Comparison of ENCODE assay signal across 28 cellular contexts in genomic region chr12:75809745-75810144, GRCh38.
"Had no signal": no experiment of that assay in that cellular context is flagged by ENCODE, and none has a peak within 500 bp of the region (broad histone marks: within the 10 kb centered on the region; RNA-seq: fewer than 3 reads in every experiment).

No MANE protein-coding gene starts in this region.

- H2AFZ ChIP-seq: hepatocyte had no signal

- DNase-seq: activated B cell treated with CpG ODN at 0.5 μM for 24 hours; activated CD4-positive, alpha-beta T cell treated with anti-CD3 and anti-CD28 coated beads for 36 hours; activated CD4-positive, alpha-beta T cell treated with anti-CD3 and anti-CD28 coated beads, Interleukin-2, amount 50 U/mL, for 4 hours; activated CD8-positive, alpha-beta memory T cell treated with anti-CD3 and anti-CD28 coated beads for 24 hours; activated CD8-positive, alpha-beta memory T cell treated with anti-CD3 and anti-CD28 coated beads, Interleukin-2, amount 50 U/mL, for 4 hours; activated effector memory CD4-positive, alpha-beta T cell treated with Interleukin-2 at 50 U/mL for 16 hours; activated naive CD4-positive, alpha-beta T cell treated with anti-CD3 and anti-CD28 coated beads for 36 hours; activated naive CD8-positive, alpha-beta T cell treated with anti-CD3 and anti-CD28 coated beads, Interleukin-2, amount 10 ng/mL, durations not matched to agents 7 days and 5 days; activated T-cell treated with anti-CD3 and anti-CD28 coated beads, Interleukin-2, amount 50 U/mL, for 4 hours; amniotic stem cell; cerebellar nuclear complex; glutamatergic neuron; immature natural killer cell; lower lobe of right lung; naive thymus-derived CD8-positive, alpha-beta T cell; posterior cingulate gyrus; small intestine; stimulated activated CD4-positive, alpha-beta T cell treated with anti-CD3 and anti-CD28 coated beads, Interleukin-2, amount 100 ng/mL, for 24 hours; stomach; T-helper 1 cell had no signal

- H3K9me3 Mint-ChIP-seq: activated naive CD4-positive, alpha-beta T cell treated with anti-CD3 and anti-CD28 coated beads for 36 hours; naive thymus-derived CD8-positive, alpha-beta T cell; stimulated activated effector memory CD8-positive, alpha-beta T cell treated with anti-CD3 and anti-CD28 coated beads, Interleukin-12 subunit alpha, Interleukin-12 subunit beta, amount 100 ng/mL, for 72 hours had no signal

- ATAC-seq: activated CD4-positive, alpha-beta T cell treated with anti-CD3 and anti-CD28 coated beads for 36 hours; activated T-cell treated with anti-CD3 and anti-CD28 coated beads, Interleukin-2, amount 50 U/mL, for 4 hours; left lobe of liver; lower lobe of right lung; naive thymus-derived CD8-positive, alpha-beta T cell; sciatic nerve; stimulated activated effector memory CD8-positive, alpha-beta T cell treated with anti-CD3 and anti-CD28 coated beads, Interleukin-12 subunit alpha, Interleukin-12 subunit beta, amount 100 ng/mL, for 72 hours had no signal

- H3K36me3 ChIP-seq: esophagus muscularis mucosa, lower lobe of right lung, stomach, suprapubic skin, tibial nerve had no signal

- H3K4me2 ChIP-seq: hepatocyte had no signal

- H3K36me3 Mint-ChIP-seq: immature natural killer cell; stimulated activated effector memory CD8-positive, alpha-beta T cell treated with anti-CD3 and anti-CD28 coated beads, Interleukin-12 subunit alpha, Interleukin-12 subunit beta, amount 100 ng/mL, for 72 hours had no signal

- H3K27me3 ChIP-seq: esophagus muscularis mucosa, hepatocyte, stomach, suprapubic skin, tibial nerve had no signal

- H3K79me2 ChIP-seq: hepatocyte had no signal

- H3K27ac Mint-ChIP-seq: activated B cell treated with CpG ODN at 0.5 μM for 24 hours; activated CD4-positive, alpha-beta T cell treated with anti-CD3 and anti-CD28 coated beads for 36 hours; activated naive CD4-positive, alpha-beta T cell treated with anti-CD3 and anti-CD28 coated beads for 36 hours; activated naive CD8-positive, alpha-beta T cell treated with anti-CD3 and anti-CD28 coated beads, Interleukin-2, amount 10 ng/mL, durations not matched to agents 7 days and 5 days; immature natural killer cell; naive thymus-derived CD8-positive, alpha-beta T cell; stimulated activated effector memory CD8-positive, alpha-beta T cell treated with anti-CD3 and anti-CD28 coated beads, Interleukin-12 subunit alpha, Interleukin-12 subunit beta, amount 100 ng/mL, for 72 hours had no signal

- H3K27me3 Mint-ChIP-seq: activated B cell treated with CpG ODN at 0.5 μM for 24 hours had no signal

- H3K4me3 Mint-ChIP-seq: activated B cell treated with CpG ODN at 0.5 μM for 24 hours; activated CD4-positive, alpha-beta T cell treated with anti-CD3 and anti-CD28 coated beads for 36 hours; activated naive CD4-positive, alpha-beta T cell treated with anti-CD3 and anti-CD28 coated beads for 36 hours; activated naive CD8-positive, alpha-beta T cell treated with anti-CD3 and anti-CD28 coated beads, Interleukin-2, amount 10 ng/mL, durations not matched to agents 7 days and 5 days; activated T-cell treated with anti-CD3 and anti-CD28 coated beads, Interleukin-2, amount 50 U/mL, for 4 hours; immature natural killer cell; naive thymus-derived CD8-positive, alpha-beta T cell; stimulated activated effector memory CD8-positive, alpha-beta T cell treated with anti-CD3 and anti-CD28 coated beads, Interleukin-12 subunit alpha, Interleukin-12 subunit beta, amount 100 ng/mL, for 72 hours had no signal

- H3K9me3 ChIP-seq: esophagus muscularis mucosa, lower lobe of right lung, stomach, suprapubic skin had no signal

- H3K27ac ChIP-seq: coronary artery, esophagus muscularis mucosa, hepatocyte, lower lobe of right lung, stomach, suprapubic skin, tibial nerve had no signal

- H3K4me1 Mint-ChIP-seq: immature natural killer cell had no signal

- H3K4me1 ChIP-seq: lower lobe of right lung, stomach had no signal

- H3K4me3 ChIP-seq: coronary artery, esophagus muscularis mucosa, hepatocyte, lower lobe of right lung, stomach, suprapubic skin, tibial nerve had no signal
